1 cellular context compared by ENCODE assay signal in genomic region chr7:3095046-3095445, GRCh38.
TF ChIP-seq lines count a peak whose summit lies in the region.

No MANE protein-coding gene starts in this region.

TF ChIP-seq in WTC11, 78 proteins besides CTCF, POLR2A, EP300 and RAD21 (continued from another document):
- TF ChIP-seq ATF2 (CRISPR knock-in tag; IDR thresholded peaks at IDR 0.05; ENCODE audit: borderline replicate concordance, low read depth) (no peak), E2F5 (CRISPR knock-in tag; IDR thresholded peaks at IDR 0.05) (no peak), ZNF232 (CRISPR knock-in tag; IDR thresholded peaks at IDR 0.05) (no peak), GABPB1 (CRISPR knock-in tag; IDR thresholded peaks at IDR 0.05) (no peak), ZNF671 (CRISPR knock-in tag; IDR thresholded peaks at IDR 0.05) (no peak), FOXK1 (CRISPR knock-in tag; IDR thresholded peaks at IDR 0.05) (no peak)
